9 cellular contexts compared by ENCODE assay signal in genomic region chr15:77144492-77145070, GRCh38.
DNase-seq lines count a peak whose midpoint lies in the region; ATAC-seq and TF ChIP-seq lines count a peak whose summit lies in the region.
"Had no signal": no experiment of that assay in that cellular context is flagged by ENCODE, and none has a peak within 500 bp of the region (broad histone marks: within the 10 kb centered on the region; RNA-seq: fewer than 3 reads in every experiment).

No MANE protein-coding gene starts in this region.

- 65 to 71% methylated on average over 4 of the region's 4 CpGs for WGBS in thyroid gland, 2 donors

- H3K27ac ChIP-seq in thyroid gland, result peak overlapping the region in 2 of 3 donors; percentile 12 to 30

- H3K4me3 Mint-ChIP-seq in activated T-cell treated with anti-CD3 and anti-CD28 coated beads, Interleukin-2, amount 50 U/mL, for 24 hours, result no peak overlapping the region

- ATAC-seq in HG03378 (IDR thresholded peaks at IDR 0.05; ENCODE audit: unreplicated experiment) (no peak), HG02759 (IDR thresholded peaks at IDR 0.05; ENCODE audit: unreplicated experiment) (no peak)

- intact Hi-C loops in thyroid gland (cut with DNase I), result no loop called here

- no peak overlapping the region for H3K4me3 ChIP-seq in astrocyte of the spinal cord (ENCODE audit: low read depth, low read length)
- no peak overlapping the region for H3K4me3 ChIP-seq in thyroid gland (replicated peaks in 1 of 3)

- no peaks in the 10 kb centered on the region for H3K9me3 ChIP-seq in thyroid gland

- DNase-seq in HK-2 (ENCODE audit: unreplicated experiment) (peak; percentile 2), astrocyte of the spinal cord (ENCODE audit: low read depth, low spot score) (peak; percentile 96), kidney tubule cell (ENCODE audit: low spot score) (peak; percentile 67), thyroid gland (no peak), HUDEP-2 (lab: John Stamatoyannopoulos, UW; ENCODE audit: unreplicated experiment in 76 of 76) (no peak)
- DNase-seq in activated T-cell treated with anti-CD3 and anti-CD28 coated beads, Interleukin-2, amount 50 U/mL, for 24 hours, result no peak
- DNase-seq: stimulated activated CD4-positive, alpha-beta T cell treated with anti-CD3 and anti-CD28 coated beads, Interleukin-1b, Interleukin-23, amount 100 ng/mL, for 48 hours had no signal

- no peaks in the 10 kb centered on the region for H3K4me1 ChIP-seq in thyroid gland

- in situ Hi-C loops in astrocyte of the spinal cord (cut with HindIII; ENCODE audit: low sequenced_read_pairs), result no loop called here

- H3K36me3 Mint-ChIP-seq in activated T-cell treated with anti-CD3 and anti-CD28 coated beads, Interleukin-2, amount 50 U/mL, for 24 hours (ENCODE audit: low read depth), result peaks cover 30% of the 10 kb centered on the region

- TF ChIP-seq CTCF in astrocyte of the spinal cord (IDR thresholded peaks at IDR 0.05; ENCODE audit: low read depth, low read length), result no peak
- TF ChIP-seq CTCF in thyroid gland (IDR thresholded peaks at IDR 0.05), result no peak

- TF ChIP-seq POLR2A in thyroid gland (IDR thresholded peaks at IDR 0.05), result no peak

- H3K27ac Mint-ChIP-seq in activated T-cell treated with anti-CD3 and anti-CD28 coated beads, Interleukin-2, amount 50 U/mL, for 24 hours, result no peak overlapping the region

- no peaks in the 10 kb centered on the region for H3K27me3 ChIP-seq in thyroid gland

- H3K4me1 Mint-ChIP-seq in activated T-cell treated with anti-CD3 and anti-CD28 coated beads, Interleukin-2, amount 50 U/mL, for 24 hours (ENCODE audit: low read depth), result peaks cover 6% of the 10 kb centered on the region

- H3K27me3 Mint-ChIP-seq in activated T-cell treated with anti-CD3 and anti-CD28 coated beads, Interleukin-2, amount 50 U/mL, for 24 hours, result no peaks in the 10 kb centered on the region

- H3K9me3 Mint-ChIP-seq in activated T-cell treated with anti-CD3 and anti-CD28 coated beads, Interleukin-2, amount 50 U/mL, for 24 hours, result peaks cover 6% of the 10 kb centered on the region

- no peaks in the 10 kb centered on the region for H3K36me3 ChIP-seq in thyroid gland

Comparison
In these comparisons a context has a peak if more than half of its experiments do, and no peak if none do; other contexts are left out.
1. DNase-seq: peak in HK-2 (single experiment), astrocyte of the spinal cord (single experiment) and kidney tubule cell (single experiment); none in thyroid gland (0 of 2), activated T-cell treated with anti-CD3 and anti-CD28 coated beads, Interleukin-2, amount 50 U/mL, for 24 hours (single experiment) and HUDEP-2 (0 of 76).